Comparison of ENCODE assay signal across 29 cellular contexts in the genomic region with DNA sequence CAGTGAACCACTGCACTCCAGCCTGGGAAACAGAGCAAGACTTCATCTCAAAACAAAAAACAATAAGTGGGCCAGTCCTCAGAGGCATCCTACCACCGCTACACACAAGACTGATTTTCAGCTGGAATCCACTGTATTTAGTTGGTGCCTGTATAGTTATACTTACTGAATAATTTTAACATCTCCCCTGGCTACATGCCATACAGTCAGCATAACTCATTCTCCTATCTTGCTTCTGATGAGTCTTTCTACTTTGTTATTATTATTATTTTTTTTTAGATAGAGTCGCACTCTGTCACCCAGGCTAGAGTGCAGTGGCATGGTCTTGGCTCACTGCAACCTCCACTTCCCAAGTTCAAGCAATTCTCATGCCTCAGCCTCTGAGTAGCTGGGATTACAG. TPM values are rescaled to one million over a fixed set of nuclear protein-coding genes. Genes with fewer than 3 reads are reported as not detected.
A peak's percentile ranks its signal among the peaks of the same experiment; 100 is the strongest.
DNase-seq lines count a peak whose midpoint lies in the region; ATAC-seq and TF ChIP-seq lines count a peak whose summit lies in the region.
"Had no signal": no experiment of that assay in that cellular context is flagged by ENCODE, and none has a peak within 500 bp of the region (broad histone marks: within the 10 kb centered on the region; RNA-seq: fewer than 3 reads in every experiment).

No MANE protein-coding gene starts in this region.

- H3K9me3 ChIP-seq in mammary epithelial cell (replicated peaks; ENCODE audit: insufficient read depth, low read length), result no peaks in the 10 kb centered on the region
- H3K9me3 ChIP-seq: Caco-2, SJSA1 had no signal

- no peak overlapping the region for H3K9ac ChIP-seq in mammary epithelial cell (ENCODE audit: insufficient read depth, low read length)

- POLR2A ChIA-PET in MCF 10A (lab: Yijun Ruan, JAX), result interaction anchor here (1.0 kb wide), 1 partner anchor 21 kb away, joined by 5 read pairs; no protein-coding TSS in a partner anchor

- H3K27ac Mint-ChIP-seq in MCF 10A (ENCODE audit: low read depth, unreplicated experiment), result no peak overlapping the region
- H3K27ac Mint-ChIP-seq: B cell; CD8-positive, alpha-beta T cell had no signal

- H3K27ac ChIP-seq in mammary epithelial cell (ENCODE audit: insufficient read depth, low read depth, low read length), result peak overlapping the region; percentile 12
- H3K27ac ChIP-seq: 22Rv1, C4-2B, HL-60, SJSA1 had no signal

- H3K79me2 ChIP-seq in mammary epithelial cell (ENCODE audit: insufficient read depth, low read length), result no peaks in the 10 kb centered on the region

- peaks cover 5% of the 10 kb centered on the region for H3K36me3 Mint-ChIP-seq in MCF 10A (ENCODE audit: insufficient read depth, unreplicated experiment)
- H3K36me3 Mint-ChIP-seq: CD8-positive, alpha-beta T cell had no signal

- ATAC-seq in sciatic nerve, result no peak
- no peak for ATAC-seq in HG03520 (IDR thresholded peaks at IDR 0.05; ENCODE audit: unreplicated experiment)
- ATAC-seq in HG03432 (IDR thresholded peaks at IDR 0.05; ENCODE audit: unreplicated experiment), result no peak
- ATAC-seq: CD8-positive, alpha-beta T cell had no signal

- H4K20me1 ChIP-seq in mammary epithelial cell (ENCODE audit: insufficient read depth, low read length), result no peaks in the 10 kb centered on the region

- no peak for TF ChIP-seq CTCF in mammary epithelial cell (conservative IDR thresholded peaks at IDR 0.05 in 1 of 2, IDR thresholded peaks at IDR 0.05 in 1 of 2; ENCODE audit: extremely low read depth in 1 of 2, insufficient read depth in 1 of 2, low read depth in 1 of 2, low read length in 2 of 2)
- TF ChIP-seq CTCF in MCF 10A (IDR thresholded peaks at IDR 0.05; ENCODE audit: unreplicated experiment), result no peak
- TF ChIP-seq CTCF in fibroblast of mammary gland (conservative IDR thresholded peaks at IDR 0.05; ENCODE audit: control insufficient read depth, insufficient read depth, low read depth, low read length), result no peak

- WGBS in mammary epithelial cell (ENCODE audit: low coverage, missing lambda C conversion rate), result 90% methylated on average over 2 of the region's 2 CpGs

- no peaks in the 10 kb centered on the region for H3K36me3 ChIP-seq in mammary epithelial cell (ENCODE audit: insufficient read depth, low read length)
- H3K36me3 ChIP-seq: SJSA1 had no signal

- intact Hi-C loops in mammary epithelial cell (cut with micrococcal nuclease) (loop anchor here (5.0 kb wide), 2 partner anchors 75 to 100 kb away; no protein-coding TSS in a partner anchor), MCF 10A (cut with micrococcal nuclease) (no loop called here), sciatic nerve (cut with DNase I) (no loop called here)

- H3K4me2 ChIP-seq in mammary epithelial cell (ENCODE audit: insufficient read depth, low read depth, low read length), result no peak overlapping the region

- H3K27me3 ChIP-seq in mammary epithelial cell (ENCODE audit: insufficient read depth, low read length), result no peaks in the 10 kb centered on the region
- H3K27me3 ChIP-seq: SJSA1 had no signal

- dilution Hi-C loops in mammary epithelial cell (cut with HindIII; ENCODE audit: low sequenced_read_pairs), result no loop called here

- no peaks in the 10 kb centered on the region for H3K9me3 Mint-ChIP-seq in MCF 10A (ENCODE audit: unreplicated experiment)
- H3K9me3 Mint-ChIP-seq: CD8-positive, alpha-beta T cell had no signal

- H3K4me1 Mint-ChIP-seq in MCF 10A (ENCODE audit: insufficient read depth, unreplicated experiment), result peaks cover 25% of the 10 kb centered on the region
- H3K4me1 Mint-ChIP-seq: B cell had no signal

- CTCF ChIA-PET in mammary epithelial cell (lab: Charles Lee; ENCODE audit: low non-redundant PET) (no interaction called here), MCF 10A (lab: Yijun Ruan, JAX) (interaction anchor here (0.7 kb wide), 1 partner anchor 21 kb away, joined by 3 read pairs; no protein-coding TSS in a partner anchor)

- peak; percentile 50 for DNase-seq in mammary epithelial cell
- no peak for DNase-seq in MCF 10A (ENCODE audit: unreplicated experiment)
- DNase-seq in amniotic epithelial cell (ENCODE audit: low read depth), result peak; percentile 23
- peak; percentile 38 for DNase-seq in fibroblast of mammary gland (ENCODE audit: low read depth)
- DNase-seq in sciatic nerve (ENCODE audit: low spot score), result no peak
- no peak for DNase-seq in NCI-H345 treated with DMSO at 0.1 percent for 48 hours (lab: John Stamatoyannopoulos, UW; ENCODE audit: unreplicated experiment)
- DNase-seq: Caco-2; CD8-positive, alpha-beta T cell; DMS 273 treated with DMSO at 0.1 percent for 48 hours; DMS79; EL; GF-D8; H7; MV-4-11; NCI-H1105; NCI-H1436 treated with DMSO at 0.1 percent for 48 hours; NCI-H187 treated with DMSO at 0.1 percent for 48 hours; NCI-H2171 treated with DMSO at 0.1 percent for 48 hours; NCI-H446; NCI-H524 treated with DMSO at 0.1 percent for 48 hours; NCI-H774; Right ventricle myocardium superior had no signal

- H3K4me1 ChIP-seq in mammary epithelial cell (ENCODE audit: insufficient read depth, low read length), result peaks cover 58% of the 10 kb centered on the region

- no peaks in the 10 kb centered on the region for H3K27me3 Mint-ChIP-seq in MCF 10A (ENCODE audit: insufficient read depth, unreplicated experiment)
- H3K27me3 Mint-ChIP-seq: B cell had no signal

- in situ Hi-C loops in mammary epithelial cell (cut with MboI; ENCODE audit: low sequenced_read_pairs in 2 of 2), result no loop called here

- H3K4me3 ChIP-seq in mammary epithelial cell (replicated peaks in 1 of 3; ENCODE audit: insufficient read depth in 1 of 3, low read depth in 2 of 3, low read length in 3 of 3) (no peak overlapping the region), fibroblast of mammary gland (ENCODE audit: control insufficient read depth, low read depth, low read length) (no peak overlapping the region)
- H3K4me3 ChIP-seq: SJSA1 had no signal

- no peak overlapping the region for H3K4me3 Mint-ChIP-seq in MCF 10A (ENCODE audit: unreplicated experiment)
- H3K4me3 Mint-ChIP-seq: B cell; CD8-positive, alpha-beta T cell had no signal

- H2AFZ ChIP-seq in mammary epithelial cell (ENCODE audit: low read depth, low read length), result no peak overlapping the region

- BruUV-seq in mammary epithelial cell (replicated peaks; lab: Mats Ljungman, UMichigan), result no TSS peak
- no TSS peak for BruUV-seq in MCF 10A (replicated peaks; lab: Mats Ljungman, UMichigan)

RNA-seq across cellular contexts. Expression of a gene that starts 19.9 kb away (rescaled TPM):
- total RNA-seq in mammary epithelial cell (100 to 1,000 TPM in 1 of 2 donors, 10 to 100 TPM in 1; 68.3 to 115 TPM), MCF 10A (2022) (76.9 and 91.7 TPM in 2 replicates), sciatic nerve (59.5 TPM)
- polyA plus RNA-seq in mammary epithelial cell, result 55.2 TPM
- polyA minus RNA-seq in mammary epithelial cell, result 149 TPM

Comparison
In these comparisons a context has a peak if more than half of its experiments do, and no peak if none do; other contexts are left out.
1. DNase-seq: peak in mammary epithelial cell (single experiment), amniotic epithelial cell (single experiment) and fibroblast of mammary gland (single experiment); none in MCF 10A (single experiment), sciatic nerve (single experiment) and NCI-H345 treated with DMSO at 0.1 percent for 48 hours (single experiment).